In the genomic region with DNA sequence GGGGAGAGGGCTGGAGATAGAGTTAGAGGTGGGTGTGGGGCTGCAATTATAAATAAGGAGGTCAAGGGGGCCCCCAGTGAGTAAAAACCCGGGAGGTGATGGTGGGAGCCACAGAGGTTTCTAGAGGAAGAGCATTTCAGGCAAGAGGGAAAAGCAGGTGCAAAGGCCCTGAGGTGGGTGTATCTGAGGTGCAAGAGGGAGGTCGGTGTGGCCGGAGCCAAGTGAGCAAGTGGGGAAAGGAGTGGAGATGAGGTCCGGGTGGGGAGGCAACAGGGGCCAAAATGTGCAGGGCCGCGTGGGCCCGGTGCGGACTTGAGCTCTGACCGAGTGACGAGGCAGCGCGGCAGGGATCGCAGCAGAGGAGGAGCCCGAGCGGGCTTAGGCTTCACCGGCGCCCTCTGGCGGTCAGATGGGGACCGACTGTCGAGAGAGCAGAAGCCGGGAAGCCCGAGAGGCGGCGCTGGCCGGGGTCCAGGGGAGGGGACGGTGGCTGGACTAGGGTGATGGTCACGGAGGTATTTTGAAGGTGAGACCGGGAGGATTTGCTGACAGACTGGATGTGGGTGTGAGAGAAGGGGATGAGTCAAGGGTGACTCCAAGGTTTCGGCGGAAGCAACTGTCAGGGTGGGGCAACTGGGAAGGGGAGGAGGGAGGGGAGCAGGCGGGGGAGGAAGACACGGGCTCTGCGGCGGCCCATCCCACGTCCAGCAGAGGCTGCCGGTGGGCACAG, we compare ENCODE assay signal across 8 cellular contexts. TPM values are rescaled to one million over a fixed set of nuclear protein-coding genes. Genes with fewer than 3 reads are reported as not detected.
A peak's percentile ranks its signal among the peaks of the same experiment; 100 is the strongest.
DNase-seq lines count a peak whose midpoint lies in the region; ATAC-seq and TF ChIP-seq lines count a peak whose summit lies in the region.

No MANE protein-coding gene starts in this region.

- DNase-seq in GM10266 (ENCODE audit: extremely low spot score) (peak; percentile 86), NCI-H1092 (lab: John Stamatoyannopoulos, UW) (peak; percentile 56), SW480 (ENCODE audit: low spot score) (peak; percentile 98), heart left ventricle (peak; percentile 87 to 96 (median 91)), posterior cingulate gyrus (peak; percentile 72 to 98 (median 91)), transverse colon (peak; percentile 95)
- peak; percentile 69 for DNase-seq in activated naive CD8-positive, alpha-beta T cell treated with anti-CD3 and anti-CD28 coated beads, Interleukin-2, amount 50 U/mL, for 16 hours (ENCODE audit: low read depth, low spot score)

- no peak for TF ChIP-seq EP300 in transverse colon (IDR thresholded peaks at IDR 0.05; ENCODE audit: low read depth)

- in situ Hi-C loops in transverse colon (cut with MboI; ENCODE audit: low pct_ligation_motif_present in 1 of 4, low pct_unique_long_range_greater_than_20kb in 1 of 4, low sequenced_read_pairs in 3 of 4): loop anchor here (10.0 to 25.0 kb wide), 3 partner anchors 84 to 327 kb away; a partner anchor contains a TSS

- H3K4me3 ChIP-seq in heart left ventricle (peak overlapping the region in 11 of 12 donors; percentile 17 to 53 (median 42)), transverse colon (peak overlapping the region in 3 of 4 donors; percentile 28 to 41 (median 31))

- intact Hi-C loops in heart left ventricle (cut with DNase I): loop anchor here in 9 of 10 donors (5.0 to 10.0 kb wide), 11 partner anchors 82 to 324 kb away; a partner anchor contains a TSS
- intact Hi-C loops in posterior cingulate gyrus (cut with DNase I): loop anchor here (2.0 to 10.0 kb wide), 3 partner anchors 74 to 324 kb away; a partner anchor contains a TSS
- intact Hi-C loops in transverse colon (cut with DNase I; ENCODE audit: low total_unique reads): no loop called here

- peak in 1 of 2 donors; percentile 20 for TF ChIP-seq POLR2A in heart left ventricle (IDR thresholded peaks at IDR 0.05)
- no peak for TF ChIP-seq POLR2A in transverse colon (IDR thresholded peaks at IDR 0.05)

- peak; percentile 64 to 90 (median 86) for ATAC-seq in heart left ventricle
- ATAC-seq in HG02610 (IDR thresholded peaks at IDR 0.05; ENCODE audit: unreplicated experiment): no peak

- H3K36me3 ChIP-seq in heart left ventricle (no peaks in the 10 kb centered on the region), transverse colon (no peaks in the 10 kb centered on the region)

- WGBS in heart left ventricle, 4 donors: 4 to 5% (median 5%) methylated on average over 35 to 36 of the region's 36 CpGs
- 0 to 5% methylated on average over 8 to 35 of the region's 36 CpGs for WGBS in transverse colon (ENCODE audit: low coverage in 1 of 2), 2 donors

- H3K9me3 ChIP-seq in heart left ventricle: no peaks in the 10 kb centered on the region
- no peaks in the 10 kb centered on the region for H3K9me3 ChIP-seq in transverse colon

- H3K27me3 ChIP-seq in heart left ventricle: no peaks in the 10 kb centered on the region
- no peaks in the 10 kb centered on the region for H3K27me3 ChIP-seq in transverse colon

- H3K4me1 ChIP-seq in heart left ventricle: peaks cover 0 to 19% (median 4%) of the 10 kb centered on the region in 12 donors
- H3K4me1 ChIP-seq in transverse colon: peaks cover 0 to 15% (median 5%) of the 10 kb centered on the region in 4 donors

- peak overlapping the region in 3 of 12 donors; percentile 13 to 35 (median 17) for H3K27ac ChIP-seq in heart left ventricle
- peak overlapping the region in 3 of 4 donors; percentile 5 to 48 (median 32) for H3K27ac ChIP-seq in transverse colon

- TF ChIP-seq CTCF in GM10266 (IDR thresholded peaks at IDR 0.05; ENCODE audit: control insufficient read depth, insufficient read depth, low read depth, missing control alignments) (peak; percentile 96), heart left ventricle (IDR thresholded peaks at IDR 0.05) (peak; percentile 86 to 97 (median 92)), transverse colon (IDR thresholded peaks at IDR 0.05) (peak; percentile 89 to 98 (median 96))

RNA-seq across cellular contexts. Expression of a gene that starts 17.7 kb away (rescaled TPM):
- total RNA-seq in heart left ventricle: not detected
- polyA plus RNA-seq in heart left ventricle: not detected
- total RNA-seq in transverse colon: not detected

RNA-seq across cellular contexts. Expression of a gene that starts 26.0 kb away (rescaled TPM):
- not detected for total RNA-seq in heart left ventricle
- under 1 TPM in 1 of 2 donors, not detected in 1; 0.14 TPM for polyA plus RNA-seq in heart left ventricle
- 100 to 1,000 TPM in 3 of 4 donors, 10 to 100 TPM in 1; 97.0 to 746 (median 203) TPM for total RNA-seq in transverse colon

RNA-seq across cellular contexts. Expression of a gene that starts 30.1 kb away (rescaled TPM):
- total RNA-seq in heart left ventricle: 100 to 1,000 TPM; 470 to 877 (median 692) TPM
- polyA plus RNA-seq in heart left ventricle: 1,000 to 10,000 TPM; 1,040 to 1,773 TPM
- 1,000 to 10,000 TPM; 1,394 to 2,260 (median 1,686) TPM for total RNA-seq in transverse colon

RNA-seq across cellular contexts. Expression of a gene that starts 30.5 kb away (rescaled TPM):
- total RNA-seq in heart left ventricle (10 to 100 TPM in 2 of 9 donors, 1 to 10 TPM in 7; 5.6 to 13.1 (median 8.6) TPM), transverse colon (100 to 1,000 TPM in 1 of 4 donors, 10 to 100 TPM in 3; 41.8 to 185 (median 68.7) TPM)
- 10 to 100 TPM; 10.3 to 11.0 TPM for polyA plus RNA-seq in heart left ventricle

RNA-seq across cellular contexts. Expression of a gene that starts 36.9 kb away (rescaled TPM):
- total RNA-seq in heart left ventricle (under 1 TPM in 1 of 9 donors, not detected in 8; 0.45 TPM), transverse colon (under 1 TPM in 2 of 4 donors, not detected in 2; 0.32 to 0.41 TPM)
- polyA plus RNA-seq in heart left ventricle: under 1 TPM in 1 of 2 donors, not detected in 1; 0.19 TPM

Comparison
In these comparisons a context has a peak if more than half of its experiments do, and no peak if none do; other contexts are left out.
1. RNA of a gene that starts 26.0 kb away (total RNA-seq): 97.0 to 746 TPM in transverse colon; not detected in heart left ventricle; every median in the first group is over 10 times any median in the second.
2. Peak in every context shown above with its lines, with median percentiles within 50 percentile points of each other: DNase-seq and CTCF ChIP-seq.